ENCODE assay signal across 6 cellular contexts in genomic region chr17:35110791-35111190, GRCh38. TPM values are rescaled to one million over a fixed set of nuclear protein-coding genes. Genes with fewer than 3 reads are reported as not detected.
"Had no signal": no experiment of that assay in that cellular context is flagged by ENCODE, and none has a peak within 500 bp of the region (broad histone marks: within the 10 kb centered on the region; RNA-seq: fewer than 3 reads in every experiment).

No MANE protein-coding gene starts in this region.

RNA-seq across cellular contexts. Expression of gene FNDC8, which starts 10.6 kb away (rescaled TPM):
- total RNA-seq: GM23248, GM23338, H1, H9, HFFc6 had no signal
- polyA plus RNA-seq: GM23248, GM23338, H1 had no signal

RNA-seq across cellular contexts. Expression of gene UNC45B, which starts 36.8 kb away (rescaled TPM):
- total RNA-seq: GM23248, H4, HFFc6 had no signal
- polyA plus RNA-seq: GM23248, GM23338 had no signal
